Comparison of ENCODE assay signal across 9 cellular contexts in genomic region chr5:669111-669841, GRCh38. TPM values are rescaled to one million over a fixed set of nuclear protein-coding genes. Genes with fewer than 3 reads are reported as not detected.
DNase-seq lines count a peak whose midpoint lies in the region; TF ChIP-seq lines count a peak whose summit lies in the region.
"Had no signal": no experiment of that assay in that cellular context is flagged by ENCODE, and none has a peak within 500 bp of the region (broad histone marks: within the 10 kb centered on the region; RNA-seq: fewer than 3 reads in every experiment).

No MANE protein-coding gene starts in this region.

- H3K4me1 Mint-ChIP-seq in mesothelial cell of epicardium: peaks cover 9% of the 10 kb centered on the region
- H3K4me1 Mint-ChIP-seq in type B pancreatic cell (ENCODE audit: unreplicated experiment): peaks cover 6% of the 10 kb centered on the region

- WGBS in SK-N-SH (ENCODE audit: low lambda C conversion rate): 77% methylated on average over 6 of the region's 40 CpGs

- peaks cover 15% of the 10 kb centered on the region for H3K27me3 Mint-ChIP-seq in mesothelial cell of epicardium (ENCODE audit: low read depth)
- peaks cover 5% of the 10 kb centered on the region for H3K27me3 Mint-ChIP-seq in type B pancreatic cell

- no peaks in the 10 kb centered on the region for H3K9me3 ChIP-seq in SK-N-SH
- H3K9me3 ChIP-seq: SJSA1 had no signal

- no peak overlapping the region for H2AFZ ChIP-seq in SK-N-SH (ENCODE audit: low read depth)

- H3K4me3 ChIP-seq in SK-N-SH (ENCODE audit: low read depth in 2 of 2, low read length in 1 of 2): no peak overlapping the region
- H3K4me3 ChIP-seq: SJSA1 had no signal

- no peaks in the 10 kb centered on the region for H3K27me3 ChIP-seq in SK-N-SH (ENCODE audit: insufficient read depth)

- no peak for TF ChIP-seq EP300 in SK-N-SH (IDR thresholded peaks at IDR 0.05; ENCODE audit: borderline replicate concordance in 1 of 2, low read depth in 1 of 2, low read length in 1 of 2)

- POLR2A ChIA-PET in SK-N-SH (lab: Yijun Ruan, JAX): interaction anchor here (0.6 kb wide), 1 partner anchor 47 kb away, joined by 4 read pairs; no protein-coding TSS in a partner anchor

- TF ChIP-seq CTCF in GM12873 (IDR thresholded peaks at IDR 0.05; ENCODE audit: insufficient read depth, low read depth, low read length, missing control alignments) (peak; percentile 70), SK-N-SH (IDR thresholded peaks at IDR 0.05) (peak; percentile 65), mesothelial cell of epicardium (IDR thresholded peaks at IDR 0.05; ENCODE audit: unreplicated experiment) (peak; percentile 76), type B pancreatic cell (conservative IDR thresholded peaks at IDR 0.05) (peak; percentile 74)

- no peak overlapping the region for H3K4me3 Mint-ChIP-seq in mesothelial cell of epicardium
- no peak overlapping the region for H3K4me3 Mint-ChIP-seq in type B pancreatic cell

- H3K27ac Mint-ChIP-seq in mesothelial cell of epicardium (no peak overlapping the region), type B pancreatic cell (no peak overlapping the region)

- H4K20me1 ChIP-seq in SK-N-SH (ENCODE audit: insufficient read depth): 0 out of 2 replicates have a peak, but pooled peaks cover 3% of the 10 kb centered on the region

- H3K27ac ChIP-seq in SK-N-SH (ENCODE audit: low read depth in 2 of 2, low read length in 1 of 2) (no peak overlapping the region), caudate nucleus (ENCODE audit: low read depth, low read length) (peak overlapping the region; percentile 99)
- H3K27ac ChIP-seq: SJSA1 had no signal

- H3K9me3 Mint-ChIP-seq in mesothelial cell of epicardium (no peaks in the 10 kb centered on the region), type B pancreatic cell (no peaks in the 10 kb centered on the region)

- H3K79me2 ChIP-seq in SK-N-SH (ENCODE audit: insufficient read depth): no peaks in the 10 kb centered on the region

- CTCF ChIA-PET in SK-N-SH (lab: Yijun Ruan, JAX): interaction anchor here (0.6 to 7.2 kb wide), 13 partner anchors 11 to 1133 kb away, joined by 3 to 88 read pairs (median 3); no protein-coding TSS in a partner anchor

- peaks cover 8% of the 10 kb centered on the region for H3K36me3 Mint-ChIP-seq in mesothelial cell of epicardium
- H3K36me3 Mint-ChIP-seq in type B pancreatic cell: peaks cover 5% of the 10 kb centered on the region

- H3F3A ChIP-seq in SK-N-SH (replicated peaks; ENCODE audit: insufficient read depth): no peaks in the 10 kb centered on the region

- H3K36me3 ChIP-seq in SK-N-SH (replicated peaks in 1 of 2; ENCODE audit: control insufficient read depth in 1 of 2, insufficient read depth in 2 of 2, low read length in 1 of 2): peaks cover 0 to 2% of the 10 kb centered on the region in 2 experiments

- H3K4me2 ChIP-seq in SK-N-SH: no peak overlapping the region

- 0 out of 2 replicates have a peak, but pooled peaks have one; percentile 8 for TF ChIP-seq RAD21 in SK-N-SH (IDR thresholded peaks at IDR 0.05; ENCODE audit: low read length)

- H3K4me1 ChIP-seq in SK-N-SH (ENCODE audit: control insufficient read depth in 1 of 2, insufficient read depth in 2 of 2, low read depth in 1 of 2, low read length in 1 of 2): peaks cover 12 to 23% of the 10 kb centered on the region in 2 experiments; a peak in 2 of 4 replicates

- H3K9ac ChIP-seq in SK-N-SH: no peak overlapping the region

- H3K9me2 ChIP-seq in SK-N-SH: no peaks in the 10 kb centered on the region

- DNase-seq in SK-N-SH (peak; percentile 71), caudate nucleus (lab: John Stamatoyannopoulos, UW) (peak in 59 of 61 donors; percentile 61 to 97 (median 93)), mesothelial cell of epicardium (ENCODE audit: low spot score in 2 of 2, unreplicated experiment in 2 of 2) (no peak), type B pancreatic cell (ENCODE audit: extremely low spot score, unreplicated experiment) (peak; percentile 70), dedifferentiated amniotic fluid mesenchymal stem cell (ENCODE audit: extremely low spot score) (no peak), NCI-H1105 treated with DMSO at 0.1 percent for 48 hours (lab: John Stamatoyannopoulos, UW) (no peak), NCI-H774 (lab: John Stamatoyannopoulos, UW) (no peak)

TF ChIP-seq in SK-N-SH, 30 proteins besides CTCF, POLR2A, EP300 and RAD21:
- no peak for TF ChIP-seq MEF2A (IDR thresholded peaks at IDR 0.05; ENCODE audit: borderline replicate concordance, low read depth)
- 0 out of 2 replicates have a peak, but pooled peaks have one; percentile 25 for TF ChIP-seq ZBTB33 (IDR thresholded peaks at IDR 0.05; ENCODE audit: borderline replicate concordance, low read depth)
- no peak for TF ChIP-seq GATA2 (CRISPR knock-in tag; IDR thresholded peaks at IDR 0.05)
- no peak for TF ChIP-seq YY1 (IDR thresholded peaks at IDR 0.05; ENCODE audit: low read depth)

RNA-seq across cellular contexts. Expression of gene TPPP, which starts 23.9 kb away (rescaled TPM):
- polyA plus RNA-seq in SK-N-SH (2012; rRNA removed): 0.05 and 0.10 TPM in 2 replicates
- 0.04 and 0.05 TPM in 2 replicates for polyA plus RNA-seq in SK-N-SH (2012; cell fraction: cytosol; rRNA removed)
- 0.11 and 0.33 TPM in 2 replicates for polyA plus RNA-seq in SK-N-SH (2012; cell fraction: nucleus; rRNA removed)
- 0.16 to 0.24 TPM (median 0.18 TPM) in 3 replicates for total RNA-seq in mesothelial cell of epicardium
- 3.6 and 5.0 TPM in 2 replicates for total RNA-seq in type B pancreatic cell (ENCODE audit: low replicate concordance)
- total RNA-seq: SJSA1 had no signal

RNA-seq across cellular contexts. Expression of gene CEP72, which starts 57.1 kb away (rescaled TPM):
- 3.3 and 4.4 TPM in 2 replicates for polyA plus RNA-seq in SK-N-SH (2012; rRNA removed)
- polyA plus RNA-seq in SK-N-SH (2012; cell fraction: cytosol; rRNA removed): 2.3 and 3.0 TPM in 2 replicates
- 8.9 and 13.3 TPM in 2 replicates for polyA plus RNA-seq in SK-N-SH (2012; cell fraction: nucleus; rRNA removed)
- total RNA-seq in mesothelial cell of epicardium (20.1 to 21.7 TPM (median 20.3 TPM) in 3 replicates), type B pancreatic cell (ENCODE audit: low replicate concordance) (14.2 and 27.8 TPM in 2 replicates)

Comparison
In these comparisons a context has a peak if more than half of its experiments do, and no peak if none do; other contexts are left out.
1. DNase-seq: peak in SK-N-SH (single experiment), caudate nucleus (59 of 61) and type B pancreatic cell (single experiment); none in mesothelial cell of epicardium (0 of 2), dedifferentiated amniotic fluid mesenchymal stem cell (single experiment), NCI-H1105 treated with DMSO at 0.1 percent for 48 hours (single experiment) and NCI-H774 (single experiment).
2. Peak in every context shown above with its lines, with median percentiles within 50 percentile points of each other: CTCF ChIP-seq.